In the genomic region with DNA sequence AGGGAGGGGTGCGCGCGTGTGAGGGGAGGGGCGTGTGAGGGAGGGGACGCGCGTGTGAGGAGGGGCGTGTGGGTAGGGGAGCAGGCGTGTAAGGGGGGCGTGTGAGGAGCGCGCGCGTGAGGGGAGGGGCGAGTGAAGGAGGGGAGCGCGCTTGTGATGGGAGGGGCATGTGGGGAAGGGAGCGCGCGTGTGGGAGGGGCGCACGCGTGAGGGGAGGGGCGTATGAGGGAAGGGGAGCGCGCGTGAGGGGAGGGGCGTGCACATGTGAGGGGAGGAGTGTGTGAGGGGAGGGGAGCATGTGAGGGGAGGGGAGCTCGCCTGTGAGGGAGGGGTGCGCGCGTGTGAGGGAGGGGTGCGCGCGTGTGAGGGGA, we compare ENCODE assay signal across 8 cellular contexts. TPM values are rescaled to one million over a fixed set of nuclear protein-coding genes. Genes with fewer than 3 reads are reported as not detected.
DNase-seq lines count a peak whose midpoint lies in the region; TF ChIP-seq lines count a peak whose summit lies in the region.

No MANE protein-coding gene starts in this region.

- H3K4me2 ChIP-seq in SK-N-SH = no peak overlapping the region

- H3K4me1 ChIP-seq in SK-N-SH (ENCODE audit: control insufficient read depth in 1 of 2, insufficient read depth in 2 of 2, low read depth in 1 of 2, low read length in 1 of 2) = peaks cover 0 to 10% of the 10 kb centered on the region in 2 experiments; a peak in 2 of 4 replicates
- peaks cover 8% of the 10 kb centered on the region for H3K4me1 ChIP-seq in testis

- no peaks in the 10 kb centered on the region for H3F3A ChIP-seq in SK-N-SH (replicated peaks; ENCODE audit: insufficient read depth)

- POLR2A ChIA-PET in SK-N-SH (lab: Yijun Ruan, JAX) = interaction anchor here (2.0 kb wide), 1 partner anchor 16 kb away, joined by 11 read pairs; no protein-coding TSS in a partner anchor

- H3K9ac ChIP-seq in SK-N-SH = peak overlapping the region; percentile 71; the same call in 1 of the 2 replicates

- CTCF ChIA-PET in SK-N-SH (lab: Yijun Ruan, JAX) = interaction anchor here (0.7 to 3.5 kb wide), 7 partner anchors 14 to 342 kb away, joined by 3 to 22 read pairs (median 4); no protein-coding TSS in a partner anchor

- H3K36me3 ChIP-seq in SK-N-SH (replicated peaks in 1 of 2; ENCODE audit: control insufficient read depth in 1 of 2, insufficient read depth in 2 of 2, low read length in 1 of 2) (peaks cover 0 to 26% of the 10 kb centered on the region in 2 experiments), testis (ENCODE audit: low read depth, missing control alignments) (no peaks in the 10 kb centered on the region)

- H3K4me3 ChIP-seq in SK-N-SH (ENCODE audit: low read depth in 2 of 2, low read length in 1 of 2) (peak overlapping the region in 1 of 2 experiments; percentile 83; a peak in 3 of 4 replicates), testis (peak overlapping the region; percentile 76 to 87)

- WGBS in SK-N-SH (ENCODE audit: low lambda C conversion rate) = 8% methylated on average over 19 of the region's 35 CpGs
- 0 to 3% methylated on average over 18 to 24 of the region's 35 CpGs for WGBS in testis, 2 donors

- H3K36me3 Mint-ChIP-seq in IgD-negative memory B cell = peaks cover 7% of the 10 kb centered on the region

- peak overlapping the region; percentile 39 to 96 (median 87) for H3K27ac Mint-ChIP-seq in IgD-negative memory B cell

- TF ChIP-seq CTCF in SK-N-SH (IDR thresholded peaks at IDR 0.05) (no peak), testis (IDR thresholded peaks at IDR 0.05) (no peak)

- no peaks in the 10 kb centered on the region for H4K20me1 ChIP-seq in SK-N-SH (ENCODE audit: insufficient read depth)

- no peak for TF ChIP-seq POLR2A in testis (IDR thresholded peaks at IDR 0.05)

- H3K27ac ChIP-seq in SK-N-SH (ENCODE audit: low read depth in 2 of 2, low read length in 1 of 2) (peak overlapping the region; percentile 75 to 93; a peak in 3 of 4 replicates), testis (peak overlapping the region; percentile 91 to 97)

- H3K4me1 Mint-ChIP-seq in IgD-negative memory B cell = peaks cover 11 to 20% (median 17%) of the 10 kb centered on the region in 3 donors

- no peak for TF ChIP-seq RAD21 in SK-N-SH (IDR thresholded peaks at IDR 0.05; ENCODE audit: low read length)

- intact Hi-C loops in testis (cut with DNase I; ENCODE audit: low total_unique reads) = loop anchor here (10.0 kb wide), 2 partner anchors 48 to 342 kb away; no protein-coding TSS in a partner anchor

- H3K27me3 ChIP-seq in SK-N-SH (ENCODE audit: insufficient read depth) (no peaks in the 10 kb centered on the region), testis (no peaks in the 10 kb centered on the region)

- peak overlapping the region; percentile 94 to 100 (median 96) for H3K4me3 Mint-ChIP-seq in IgD-negative memory B cell

- peaks cover 2% of the 10 kb centered on the region for H3K27me3 Mint-ChIP-seq in IgD-negative memory B cell

- H3K9me2 ChIP-seq in SK-N-SH = no peaks in the 10 kb centered on the region

- no peak for TF ChIP-seq EP300 in SK-N-SH (IDR thresholded peaks at IDR 0.05; ENCODE audit: borderline replicate concordance in 1 of 2, low read depth in 1 of 2, low read length in 1 of 2)

- DNase-seq in COR-L47 (lab: John Stamatoyannopoulos, UW) (peak; percentile 73), SK-N-SH (peak; percentile 95), germinal center (ENCODE audit: low spot score) (peak; percentile 87), occipital lobe (lab: John Stamatoyannopoulos, UW) (peak; percentile 90), testis (peak; percentile 95), retina (no peak)
- DNase-seq in activated naive CD4-positive, alpha-beta T cell treated with anti-CD3 and anti-CD28 coated beads, Interleukin-2, amount 50 U/mL, for 16 hours = peak; percentile 84

- H2AFZ ChIP-seq in SK-N-SH (ENCODE audit: low read depth) = no peak overlapping the region

- no peaks in the 10 kb centered on the region for H3K9me3 ChIP-seq in SK-N-SH
- no peaks in the 10 kb centered on the region for H3K9me3 ChIP-seq in testis

- H3K9me3 Mint-ChIP-seq in IgD-negative memory B cell = no peaks in the 10 kb centered on the region

- no peaks in the 10 kb centered on the region for H3K79me2 ChIP-seq in SK-N-SH (ENCODE audit: insufficient read depth)

TF ChIP-seq in SK-N-SH, 30 proteins besides CTCF, POLR2A, EP300 and RAD21:
- no peak for TF ChIP-seq GATA2 (CRISPR knock-in tag; IDR thresholded peaks at IDR 0.05)
- TF ChIP-seq MEF2A (IDR thresholded peaks at IDR 0.05; ENCODE audit: borderline replicate concordance, low read depth) = no peak
- no peak for TF ChIP-seq FOXM1 (IDR thresholded peaks at IDR 0.05; ENCODE audit: low read depth)
- TF ChIP-seq RFX5 (IDR thresholded peaks at IDR 0.05; ENCODE audit: low read length) = no peak
- TF ChIP-seq, protein P1, sequence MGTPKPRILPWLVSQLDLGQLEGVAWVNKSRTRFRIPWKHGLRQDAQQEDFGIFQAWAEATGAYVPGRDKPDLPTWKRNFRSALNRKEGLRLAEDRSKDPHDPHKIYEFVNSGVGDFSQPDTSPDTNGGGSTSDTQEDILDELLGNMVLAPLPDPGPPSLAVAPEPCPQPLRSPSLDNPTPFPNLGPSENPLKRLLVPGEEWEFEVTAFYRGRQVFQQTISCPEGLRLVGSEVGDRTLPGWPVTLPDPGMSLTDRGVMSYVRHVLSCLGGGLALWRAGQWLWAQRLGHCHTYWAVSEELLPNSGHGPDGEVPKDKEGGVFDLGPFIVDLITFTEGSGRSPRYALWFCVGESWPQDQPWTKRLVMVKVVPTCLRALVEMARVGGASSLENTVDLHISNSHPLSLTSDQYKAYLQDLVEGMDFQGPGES (IDR thresholded peaks at IDR 0.05; ENCODE audit: low read depth, low read length) = no peak
- no peak for TF ChIP-seq POLR2AphosphoS5 (IDR thresholded peaks at IDR 0.05; ENCODE audit: low read depth, low read length)

RNA-seq across cellular contexts. Expression of gene MXI1, which starts 19.1 kb away (rescaled TPM):
- polyA plus RNA-seq in IgD-negative memory B cell (13.9 TPM), SK-N-SH (2012; rRNA removed) (13.8 and 17.8 TPM in 2 replicates), testis (ENCODE audit: insufficient read depth, low read depth, low replicate concordance) (42.1 TPM)
- polyA plus RNA-seq in SK-N-SH (2012; cell fraction: cytosol; rRNA removed) = 16.4 and 18.0 TPM in 2 replicates
- polyA plus RNA-seq in SK-N-SH (2012; cell fraction: nucleus; rRNA removed) = 12.8 and 28.2 TPM in 2 replicates
- total RNA-seq in occipital lobe (68.2 TPM), testis (10 to 100 TPM; 66.8 to 69.1 TPM)
